ENCODE assay signal across 8 cellular contexts in the genomic region with DNA sequence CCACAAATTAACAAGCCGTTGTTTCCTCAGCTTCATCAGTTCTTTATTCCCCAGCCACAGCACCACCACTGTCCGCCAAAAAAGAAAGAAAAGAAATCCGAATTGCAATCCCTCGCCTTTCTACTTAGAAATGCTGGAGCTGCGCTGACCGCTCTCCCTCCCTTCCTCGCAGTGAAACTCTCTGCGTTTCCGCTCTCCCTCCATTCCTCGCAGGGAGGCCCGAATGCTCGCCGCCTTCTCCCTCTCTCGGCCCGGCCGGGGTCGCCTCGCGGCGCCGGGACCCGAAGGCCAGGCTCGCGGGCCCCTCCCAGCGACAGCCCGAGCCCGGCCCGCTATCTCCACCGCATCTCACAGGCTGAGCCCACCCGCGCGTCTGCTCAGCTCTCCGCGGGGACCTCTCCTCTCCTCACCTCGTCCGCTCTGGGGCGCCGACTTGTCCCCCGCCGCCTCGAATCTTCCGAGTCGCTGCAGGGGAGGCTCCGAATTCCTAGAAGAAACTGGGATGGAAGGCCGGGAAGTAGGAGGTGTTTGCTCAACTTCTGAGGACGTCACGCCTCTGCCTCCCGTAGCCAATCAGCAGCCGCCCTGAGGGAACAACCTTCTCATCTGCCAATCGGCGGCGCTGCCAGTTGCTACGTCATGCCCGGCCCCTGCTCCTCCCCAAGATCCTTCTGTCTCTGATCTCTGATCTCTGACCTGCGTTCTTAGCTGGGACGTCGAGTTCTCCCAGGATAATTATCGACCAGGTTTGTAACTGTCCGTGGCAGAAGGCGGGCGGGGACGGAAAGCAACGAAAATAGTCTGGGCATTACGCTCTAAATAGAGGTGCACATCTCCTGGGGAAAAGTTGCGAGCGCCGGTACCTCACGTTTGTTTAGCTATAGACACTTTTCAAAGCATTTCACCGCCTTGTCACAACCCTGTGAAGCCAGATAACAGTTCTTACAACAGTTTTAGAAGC. TPM values are rescaled to one million over a fixed set of nuclear protein-coding genes. Genes with fewer than 3 reads are reported as not detected.
DNase-seq lines count a peak whose midpoint lies in the region; ATAC-seq and TF ChIP-seq lines count a peak whose summit lies in the region.

A gene (minus strand): TSS at position 499 of the 961 bp plus-strand sequence. CDS start 10,523 bp downstream, outside the sequence.

- H2AFZ ChIP-seq in mammary epithelial cell (ENCODE audit: low read depth, low read length) = peak within 1 kb of the TSS; percentile 99

- H3K4me3 ChIP-seq in GM12875 (ENCODE audit: low read depth, low read length) (peak within 1 kb of the TSS; percentile 40), mammary epithelial cell (replicated peaks in 1 of 3; ENCODE audit: insufficient read depth in 1 of 3, low read depth in 2 of 3, low read length in 3 of 3) (peak within 1 kb of the TSS; percentile 75 to 89 (median 78)), iPS-18a (ENCODE audit: low read length) (peak within 1 kb of the TSS; percentile 91), gastrocnemius medialis (peak within 1 kb of the TSS; percentile 78 to 95 (median 90))

- H3K27me3 ChIP-seq in mammary epithelial cell (ENCODE audit: insufficient read depth, low read length) (no peaks in the 10 kb centered on the region), iPS-18a (ENCODE audit: control insufficient read depth, insufficient read depth, low read length) (no peaks in the 10 kb centered on the region), gastrocnemius medialis (no peaks in the 10 kb centered on the region)

- intact Hi-C loops in mammary epithelial cell (cut with micrococcal nuclease) (loop anchor here (1.0 kb wide), 1 partner anchor 51 kb away; no protein-coding TSS in a partner anchor), gastrocnemius medialis (cut with DNase I; ENCODE audit: low total_unique reads) (loop anchor here (2.0 to 10.0 kb wide), 2 partner anchors 49 to 161 kb away; a partner anchor contains a TSS)

- POLR2A ChIA-PET in WTC11 (lab: Charles Lee) = interaction anchor here (1.2 kb wide), 2 partner anchors 162 to 167 kb away, joined by 5 to 6 read pairs; no protein-coding TSS in a partner anchor

- peak; percentile 100 for ATAC-seq in HG02798 (IDR thresholded peaks at IDR 0.05; ENCODE audit: poor library complexity, unreplicated experiment)
- ATAC-seq in WTC11 = peak; percentile 92
- peak; percentile 98 for ATAC-seq in gastrocnemius medialis

- peaks cover 38% of the 10 kb centered on the region for H3K36me3 Mint-ChIP-seq in WTC11

- H3K9me3 ChIP-seq in mammary epithelial cell (replicated peaks; ENCODE audit: insufficient read depth, low read length) (no peaks in the 10 kb centered on the region), iPS-18a (ENCODE audit: control insufficient read depth, low read depth, low read length) (no peaks in the 10 kb centered on the region), gastrocnemius medialis (no peaks in the 10 kb centered on the region)

- peaks cover 68% of the 10 kb centered on the region for H3K4me1 Mint-ChIP-seq in WTC11

- DNase-seq in NCI-H1694 treated with DMSO at 0.1 percent for 48 hours (lab: John Stamatoyannopoulos, UW) = peak; percentile 82
- peak; percentile 97 for DNase-seq in WTC11 (ENCODE audit: low spot score)
- DNase-seq in mammary epithelial cell = peak; percentile 89
- DNase-seq in gastrocnemius medialis = peak; percentile 97
- no peak for DNase-seq in Kasumi-1 (lab: John Stamatoyannopoulos, UW)

- in situ Hi-C loops in mammary epithelial cell (cut with MboI; ENCODE audit: low sequenced_read_pairs in 2 of 2) = no loop called here
- in situ Hi-C loops in gastrocnemius medialis (cut with MboI; ENCODE audit: low sequenced_read_pairs in 4 of 4) = no loop called here

- H3K27ac Mint-ChIP-seq in WTC11 = peak within 1 kb of the TSS; percentile 99

- CTCF ChIA-PET in WTC11 (lab: Charles Lee) (interaction anchor here (0.9 to 2.1 kb wide), 2 partner anchors 16 to 51 kb away, joined by 3 to 9 read pairs; no protein-coding TSS in a partner anchor), mammary epithelial cell (lab: Charles Lee; ENCODE audit: low non-redundant PET) (interaction anchor here (0.6 kb wide), 1 partner anchor 149 kb away, joined by 5 read pairs; no protein-coding TSS in a partner anchor)

- no peaks in the 10 kb centered on the region for H3K36me3 ChIP-seq in mammary epithelial cell (ENCODE audit: insufficient read depth, low read length)
- H3K36me3 ChIP-seq in iPS-18a (ENCODE audit: control insufficient read depth, low read depth, low read length) = peaks cover 7% of the 10 kb centered on the region
- no peaks in the 10 kb centered on the region for H3K36me3 ChIP-seq in gastrocnemius medialis

- H3K4me1 ChIP-seq in mammary epithelial cell (ENCODE audit: insufficient read depth, low read length) = peaks cover 9% of the 10 kb centered on the region
- peaks cover 31% of the 10 kb centered on the region for H3K4me1 ChIP-seq in iPS-18a (ENCODE audit: control insufficient read depth, low read depth, low read length)
- H3K4me1 ChIP-seq in gastrocnemius medialis = peaks cover 6 to 11% of the 10 kb centered on the region in 2 donors

- no peaks in the 10 kb centered on the region for H3K9me3 Mint-ChIP-seq in WTC11

- 7% methylated on average over 10 of the region's 69 CpGs for WGBS in mammary epithelial cell (ENCODE audit: low coverage, missing lambda C conversion rate)

- H3K4me2 ChIP-seq in mammary epithelial cell (ENCODE audit: insufficient read depth, low read depth, low read length) = peak within 1 kb of the TSS; percentile 89

- H3K4me3 Mint-ChIP-seq in WTC11 = peak within 1 kb of the TSS; percentile 94

- H3K9ac ChIP-seq in mammary epithelial cell (ENCODE audit: insufficient read depth, low read length) = peak within 1 kb of the TSS; percentile 82
- peak within 1 kb of the TSS; percentile 90 for H3K9ac ChIP-seq in iPS-18a (ENCODE audit: low read length)

- H4K20me1 ChIP-seq in mammary epithelial cell (ENCODE audit: insufficient read depth, low read length) = no peaks in the 10 kb centered on the region

- dilution Hi-C loops in mammary epithelial cell (cut with HindIII; ENCODE audit: low sequenced_read_pairs) = no loop called here

- H3K79me2 ChIP-seq in mammary epithelial cell (ENCODE audit: insufficient read depth, low read length) = peaks cover 25% of the 10 kb centered on the region

- H3K27me3 Mint-ChIP-seq in WTC11 (ENCODE audit: low read depth) = no peaks in the 10 kb centered on the region

- peak; percentile 74 to 87 for TF ChIP-seq POLR2A in gastrocnemius medialis (IDR thresholded peaks at IDR 0.05)

- H3K27ac ChIP-seq in mammary epithelial cell (ENCODE audit: insufficient read depth, low read depth, low read length) = peak within 1 kb of the TSS; percentile 63
- peak within 1 kb of the TSS; percentile 38 for H3K27ac ChIP-seq in iPS-18a (ENCODE audit: low read length)
- peak within 1 kb of the TSS; percentile 86 to 93 (median 92) for H3K27ac ChIP-seq in gastrocnemius medialis

- BruUV-seq in mammary epithelial cell (replicated peaks; lab: Mats Ljungman, UMichigan) = no TSS peak

- TF ChIP-seq CTCF in GM12875 (IDR thresholded peaks at IDR 0.05; ENCODE audit: borderline replicate concordance, insufficient read depth, low read depth, low read length) (0 out of 2 replicates have a peak, but pooled peaks have one; percentile 4), WTC11 (IDR thresholded peaks at IDR 0.05) (no peak), mammary epithelial cell (conservative IDR thresholded peaks at IDR 0.05 in 1 of 2, IDR thresholded peaks at IDR 0.05 in 1 of 2; ENCODE audit: extremely low read depth in 1 of 2, insufficient read depth in 1 of 2, low read depth in 1 of 2, low read length in 2 of 2) (no peak), gastrocnemius medialis (IDR thresholded peaks at IDR 0.05 in 4 of 5, conservative IDR thresholded peaks at IDR 0.05 in 1 of 5) (no peak)

TF ChIP-seq in WTC11, 78 proteins besides CTCF, POLR2A, EP300 and RAD21 (continues in another document):
- peak; percentile 81 for TF ChIP-seq NFYB (CRISPR knock-in tag; conservative IDR thresholded peaks at IDR 0.05; ENCODE audit: low read depth)
- TF ChIP-seq ZNF416 (CRISPR knock-in tag; IDR thresholded peaks at IDR 0.05) = 0 out of 2 replicates have a peak, but pooled peaks have one; percentile 20
- TF ChIP-seq TEAD1 (CRISPR knock-in tag; IDR thresholded peaks at IDR 0.05) = peak; percentile 43; the same call in 1 of the 2 replicates
- TF ChIP-seq GABPB1 (CRISPR knock-in tag; IDR thresholded peaks at IDR 0.05) = 0 out of 2 replicates have a peak, but pooled peaks have one; percentile 16
- TF ChIP-seq, protein P1, sequence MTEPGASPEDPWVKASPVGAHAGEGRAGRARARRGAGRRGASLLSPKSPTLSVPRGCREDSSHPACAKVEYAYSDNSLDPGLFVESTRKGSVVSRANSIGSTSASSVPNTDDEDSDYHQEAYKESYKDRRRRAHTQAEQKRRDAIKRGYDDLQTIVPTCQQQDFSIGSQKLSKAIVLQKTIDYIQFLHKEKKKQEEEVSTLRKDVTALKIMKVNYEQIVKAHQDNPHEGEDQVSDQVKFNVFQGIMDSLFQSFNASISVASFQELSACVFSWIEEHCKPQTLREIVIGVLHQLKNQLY (CRISPR knock-in tag; IDR thresholded peaks at IDR 0.05) = 0 out of 2 replicates have a peak, but pooled peaks have one; percentile 74
- TF ChIP-seq, protein P2, sequence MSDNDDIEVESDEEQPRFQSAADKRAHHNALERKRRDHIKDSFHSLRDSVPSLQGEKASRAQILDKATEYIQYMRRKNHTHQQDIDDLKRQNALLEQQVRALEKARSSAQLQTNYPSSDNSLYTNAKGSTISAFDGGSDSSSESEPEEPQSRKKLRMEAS (CRISPR knock-in tag; IDR thresholded peaks at IDR 0.05) = peak; percentile 31; the same call in 1 of the 2 replicates
- TF ChIP-seq, protein P3, sequence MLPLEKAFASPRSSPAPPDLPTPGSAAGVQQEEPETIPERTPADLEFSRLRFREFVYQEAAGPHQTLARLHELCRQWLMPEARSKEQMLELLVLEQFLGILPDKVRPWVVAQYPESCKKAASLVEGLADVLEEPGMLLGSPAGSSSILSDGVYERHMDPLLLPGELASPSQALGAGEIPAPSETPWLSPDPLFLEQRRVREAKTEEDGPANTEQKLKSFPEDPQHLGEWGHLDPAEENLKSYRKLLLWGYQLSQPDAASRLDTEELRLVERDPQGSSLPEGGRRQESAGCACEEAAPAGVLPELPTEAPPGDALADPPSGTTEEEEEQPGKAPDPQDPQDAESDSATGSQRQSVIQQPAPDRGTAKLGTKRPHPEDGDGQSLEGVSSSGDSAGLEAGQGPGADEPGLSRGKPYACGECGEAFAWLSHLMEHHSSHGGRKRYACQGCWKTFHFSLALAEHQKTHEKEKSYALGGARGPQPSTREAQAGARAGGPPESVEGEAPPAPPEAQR (CRISPR knock-in tag; IDR thresholded peaks at IDR 0.05) = no peak

RNA-seq across cellular contexts. Expression of the gene that starts here (rescaled TPM):
- 308 to 349 TPM (median 340 TPM) in 3 replicates for total RNA-seq in WTC11 (2021)
- total RNA-seq in mammary epithelial cell = 10 to 100 TPM in 1 of 2 donors, 1 to 10 TPM in 1; 2.8 to 10.7 TPM
- polyA plus RNA-seq in mammary epithelial cell = 1.9 TPM
- polyA minus RNA-seq in mammary epithelial cell = 12.6 TPM
- 10 to 100 TPM in 1 of 4 donors, 1 to 10 TPM in 3; 7.5 to 12.0 (median 9.5) TPM for total RNA-seq in gastrocnemius medialis

Comparison
In these comparisons a context has a peak if more than half of its experiments do, and no peak if none do; other contexts are left out.
1. RNA of the gene that starts here (total RNA-seq): 308 to 349 TPM in WTC11; 2.8 to 10.7 TPM in mammary epithelial cell and 7.5 to 12.0 TPM in gastrocnemius medialis; every median in the first group is over 10 times any median in the second.
2. H3K4me3 ChIP-seq: peak in every context shown above with its lines; median percentile 91 in iPS-18a; 90 in gastrocnemius medialis; 78 in mammary epithelial cell; 40 in GM12875.
3. DNase-seq: peak in NCI-H1694 treated with DMSO at 0.1 percent for 48 hours (single experiment), WTC11 (single experiment), mammary epithelial cell (single experiment) and gastrocnemius medialis (2 of 2); none in Kasumi-1 (0 of 2).
4. H3K27ac ChIP-seq: peak in every context shown above with its lines; median percentile 92 in gastrocnemius medialis; 63 in mammary epithelial cell; 38 in iPS-18a.
5. Peak in every context shown above with its lines, with median percentiles within 50 percentile points of each other: ATAC-seq.